Comparison of ENCODE assay signal across 20 cellular contexts in the genomic region with DNA sequence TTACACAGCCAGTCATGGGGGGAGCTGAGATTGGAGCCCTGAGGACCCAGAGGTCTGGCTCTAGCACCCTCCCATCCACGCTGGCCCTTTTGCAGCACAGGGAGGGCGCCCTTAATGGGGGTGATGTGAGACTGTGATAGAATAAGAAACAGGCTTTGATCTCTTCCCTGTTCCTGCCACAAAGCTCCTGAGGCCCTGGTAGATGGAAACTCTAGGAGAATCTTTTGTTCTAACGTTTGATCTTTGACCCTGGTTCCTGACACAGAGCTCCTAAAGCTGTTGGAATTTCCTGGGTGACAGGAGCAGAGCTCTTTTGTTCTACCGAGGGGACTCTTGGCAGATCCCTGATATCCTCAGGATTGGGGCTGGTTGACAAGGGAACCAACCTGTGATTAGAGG. TPM values are rescaled to one million over a fixed set of nuclear protein-coding genes. Genes with fewer than 3 reads are reported as not detected.
A peak's percentile ranks its signal among the peaks of the same experiment; 100 is the strongest.
DNase-seq lines count a peak whose midpoint lies in the region; ATAC-seq, FAIRE-seq and TF ChIP-seq lines count a peak whose summit lies in the region.
"Had no signal": no experiment of that assay in that cellular context is flagged by ENCODE, and none has a peak within 500 bp of the region (broad histone marks: within the 10 kb centered on the region; RNA-seq: fewer than 3 reads in every experiment).

No MANE protein-coding gene starts in this region.

- peak in 1 of 2 experiments; percentile 53; a peak in 1 of 4 replicates for TF ChIP-seq EP300 in HepG2 (IDR thresholded peaks at IDR 0.05; ENCODE audit: low read depth in 2 of 2, low read length in 2 of 2)
- no peak for TF ChIP-seq EP300 in HepG2 (CRISPR knock-in tag; IDR thresholded peaks at IDR 0.05; ENCODE audit: borderline replicate concordance)

- H3K9me3 ChIP-seq in HepG2 (ENCODE audit: low read length) (no peaks in the 10 kb centered on the region), right lobe of liver (no peaks in the 10 kb centered on the region), ectodermal cell (ENCODE audit: control insufficient read depth, low read length) (no peaks in the 10 kb centered on the region), osteoblast (ENCODE audit: low read depth, low read length) (no peaks in the 10 kb centered on the region), upper lobe of right lung (no peaks in the 10 kb centered on the region)

- peak; percentile 82 for FAIRE-seq in HepG2 (lab: Jason Lieb, UNC)
- FAIRE-seq: GM12892, HTR-8/SVneo had no signal

- TF ChIP-seq POLR2A in HepG2 (IDR thresholded peaks at IDR 0.05; ENCODE audit: insufficient read depth in 1 of 2, low read depth in 2 of 2, low read length in 2 of 2) (no peak), right lobe of liver (IDR thresholded peaks at IDR 0.05) (no peak)

- H4K20me1 ChIP-seq in HepG2 (ENCODE audit: insufficient read depth, low read length) (no peaks in the 10 kb centered on the region), osteoblast (ENCODE audit: insufficient read depth, low read length) (no peaks in the 10 kb centered on the region)

- H3K4me2 ChIP-seq in HepG2 (ENCODE audit: low read depth, low read length) (peak overlapping the region; percentile 94), osteoblast (ENCODE audit: insufficient read depth, low read length) (no peak overlapping the region)

- H3K9ac ChIP-seq in HepG2 (ENCODE audit: insufficient read depth, low read depth, low read length), result peak overlapping the region; percentile 24; the same call in 1 of the 2 replicates

- H3K27me3 ChIP-seq in HepG2 (ENCODE audit: control insufficient read depth in 1 of 2, insufficient read depth in 2 of 2, low read length in 2 of 2) (no peaks in the 10 kb centered on the region; a peak in 1 of 5 replicates), right lobe of liver (no peaks in the 10 kb centered on the region), ectodermal cell (ENCODE audit: control insufficient read depth, insufficient read depth, low read length, poor library complexity, severe bottlenecking) (peaks cover 16% of the 10 kb centered on the region), osteoblast (ENCODE audit: insufficient read depth, low read length) (peaks cover 22% of the 10 kb centered on the region), upper lobe of right lung (peaks cover 9% of the 10 kb centered on the region)

- peak; percentile 87 for DNase-seq in HepG2 (ENCODE audit: low spot score)
- DNase-seq in right lobe of liver, result no peak
- peak; percentile 51 for DNase-seq in osteoblast (ENCODE audit: insufficient read length, low spot score, missing footprints)
- DNase-seq in upper lobe of right lung, result peak; percentile 28
- DNase-seq in NCI-H82 (lab: John Stamatoyannopoulos, UW), result no peak
- DNase-seq in globus pallidus (ENCODE audit: low spot score), result no peak
- DNase-seq: Calu3; CD4-positive, CD25-positive, alpha-beta regulatory T cell; DMS 273 treated with DMSO at 0.1 percent for 48 hours; HCEC 1CT had no signal

- no peaks in the 10 kb centered on the region for H3K36me3 ChIP-seq in HepG2 (replicated peaks in 1 of 2; ENCODE audit: control insufficient read depth in 1 of 2, insufficient read depth in 2 of 2, low read length in 2 of 2)
- no peaks in the 10 kb centered on the region for H3K36me3 ChIP-seq in right lobe of liver
- no peaks in the 10 kb centered on the region for H3K36me3 ChIP-seq in ectodermal cell (ENCODE audit: control insufficient read depth, insufficient read depth, low read length)
- no peaks in the 10 kb centered on the region for H3K36me3 ChIP-seq in osteoblast (ENCODE audit: insufficient read depth, low read length)
- H3K36me3 ChIP-seq in upper lobe of right lung, result no peaks in the 10 kb centered on the region

- H3K4me1 ChIP-seq in HepG2 (ENCODE audit: insufficient read depth, low read length), result peaks cover 74% of the 10 kb centered on the region
- peaks cover 0 to 52% (median 17%) of the 10 kb centered on the region in 4 donors for H3K4me1 ChIP-seq in right lobe of liver
- H3K4me1 ChIP-seq in ectodermal cell (ENCODE audit: control insufficient read depth, insufficient read depth, low read length), result peaks cover 17% of the 10 kb centered on the region
- H3K4me1 ChIP-seq in osteoblast (ENCODE audit: insufficient read depth, low read length), result no peaks in the 10 kb centered on the region
- no peaks in the 10 kb centered on the region for H3K4me1 ChIP-seq in upper lobe of right lung

- H2AFZ ChIP-seq in HepG2 (ENCODE audit: low read length) (no peak overlapping the region), osteoblast (ENCODE audit: low read length) (no peak overlapping the region)

- peak; percentile 9 for ATAC-seq in HepG2
- no peak for ATAC-seq in right lobe of liver
- ATAC-seq in upper lobe of right lung, result no peak
- no peak for ATAC-seq in GM21619 (IDR thresholded peaks at IDR 0.05; ENCODE audit: unreplicated experiment)

- 0% methylated on average over 3 of the region's 4 CpGs for WGBS in HepG2 (ENCODE audit: low lambda C conversion rate)
- 52% methylated on average over 2 of the region's 4 CpGs for WGBS in right lobe of liver (ENCODE audit: insufficient coverage, low coverage, low lambda C conversion rate, missing lambda C conversion rate)
- WGBS in ectodermal cell, 2 experiments, result 46 to 55% methylated on average over 4 of the region's 4 CpGs

- POLR2A ChIA-PET in HepG2 (lab: Yijun Ruan, JAX), result interaction anchor here (0.7 to 3.5 kb wide), 10 partner anchors 9 to 923 kb away, joined by 3 to 53 read pairs (median 8); partner anchors contain the start of genes OSBPL11 and ZXDC

- no TSS peak for BruUV-seq in HepG2 (replicated peaks; lab: Mats Ljungman, UMichigan)

- in situ Hi-C loops in HepG2 (cut with HindIII; ENCODE audit: extremely low pct_ligation_motif_present, low pct_unique_long_range_greater_than_20kb), result no loop called here

- CTCF ChIA-PET in HepG2 (lab: Yijun Ruan, JAX; ENCODE audit: low intra/inter-chr PET ratio, low total read pairs), result no interaction called here

- no peak for TF ChIP-seq RAD21 in HepG2 (CRISPR knock-in tag; IDR thresholded peaks at IDR 0.05)

- peaks cover 2% of the 10 kb centered on the region for H3K79me2 ChIP-seq in HepG2 (ENCODE audit: insufficient read depth, low read length)
- no peaks in the 10 kb centered on the region for H3K79me2 ChIP-seq in osteoblast (ENCODE audit: insufficient read depth, low read length)

- H3K4me3 ChIP-seq in HepG2 (replicated peaks in 1 of 3; ENCODE audit: insufficient read depth in 1 of 3, low read depth in 2 of 3, low read length in 3 of 3), result peak overlapping the region in 2 of 3 experiments; percentile 17 to 73; a peak in 2 of 6 replicates
- H3K4me3 ChIP-seq in right lobe of liver, result no peak overlapping the region
- no peak overlapping the region for H3K4me3 ChIP-seq in ectodermal cell (ENCODE audit: insufficient read depth, low read depth, low read length)
- H3K4me3 ChIP-seq in osteoblast (ENCODE audit: insufficient read depth, low read length), result no peak overlapping the region
- no peak overlapping the region for H3K4me3 ChIP-seq in upper lobe of right lung

- peak overlapping the region; percentile 76 for H3K27ac ChIP-seq in HepG2 (ENCODE audit: extremely low read length, insufficient read depth, low read length)
- H3K27ac ChIP-seq in right lobe of liver, result peak overlapping the region in 1 of 3 donors; percentile 84
- peak overlapping the region; percentile 16 for H3K27ac ChIP-seq in ectodermal cell (ENCODE audit: insufficient read depth, low read depth, low read length, poor library complexity, severe bottlenecking)
- no peak overlapping the region for H3K27ac ChIP-seq in osteoblast (ENCODE audit: low read depth, low read length)
- H3K27ac ChIP-seq in upper lobe of right lung, result no peak overlapping the region
- H3K27ac ChIP-seq: 22Rv1 had no signal

- intact Hi-C loops in HepG2 (cut with micrococcal nuclease; ENCODE audit: unreplicated experiment), result loop anchor here (5.0 kb wide), 1 partner anchor 36 kb away; no protein-coding TSS in a partner anchor
- intact Hi-C loops in right lobe of liver (cut with DNase I), result no loop called here
- intact Hi-C loops in upper lobe of right lung (cut with DNase I), result no loop called here

- TF ChIP-seq CTCF in HepG2 (CRISPR knock-in tag; IDR thresholded peaks at IDR 0.05) (no peak), right lobe of liver (IDR thresholded peaks at IDR 0.05) (no peak), osteoblast (IDR thresholded peaks at IDR 0.05; ENCODE audit: extremely low read depth, low read depth, low read length) (no peak), upper lobe of right lung (IDR thresholded peaks at IDR 0.05) (no peak)

RNA-seq across cellular contexts. Expression of gene UROC1, which starts 1.2 kb away (rescaled TPM):
- total RNA-seq in HepG2 (2016; rRNA removed; fragmentation: Illumina TruSeq; extraction: Trizol) (0.71 and 0.74 TPM in 2 replicates), right lobe of liver (100 to 1,000 TPM in 1 of 6 experiments, 10 to 100 TPM in 5; 15.1 to 101 (median 55.8) TPM), osteoblast (not detected in 2 replicates), upper lobe of right lung (not detected)
- 0.09 TPM in 1 of 2 replicates, not detected in the other for total RNA-seq in HepG2 (2016; cell fraction: cytosol; rRNA removed; fragmentation: Illumina TruSeq; extraction: Trizol; ENCODE audit: low read depth)
- total RNA-seq in HepG2 (2016; cell fraction: insoluble cytoplasmic fraction; rRNA removed; fragmentation: Illumina TruSeq; extraction: Trizol), result 0.39 and 0.97 TPM in 2 replicates
- total RNA-seq in HepG2 (2016; cell fraction: membrane; rRNA removed; fragmentation: Illumina TruSeq; extraction: Trizol), result 0.24 and 0.25 TPM in 2 replicates
- total RNA-seq in HepG2 (2016; cell fraction: nucleus; rRNA removed; fragmentation: Illumina TruSeq; extraction: Trizol), result 0.69 and 0.87 TPM in 2 replicates
- 1.3 and 2.0 TPM in 2 replicates for polyA plus RNA-seq in HepG2 (2011; rRNA removed)
- polyA plus RNA-seq in HepG2 (2011; cell fraction: cytosol; rRNA removed), result 0.65 and 0.95 TPM in 2 replicates
- 6.6 and 8.2 TPM in 2 replicates for polyA plus RNA-seq in HepG2 (2011; cell fraction: nucleus; rRNA removed)
- polyA plus RNA-seq in HepG2 (2012), result 1.1 and 2.5 TPM in 2 replicates
- 0.12 and 0.17 TPM in 2 replicates for polyA plus RNA-seq in HepG2 (2016; cell fraction: cytosol; fragmentation: Illumina TruSeq; extraction: Trizol; ENCODE audit: low read depth)
- 0.78 and 0.88 TPM in 2 replicates for polyA plus RNA-seq in HepG2 (2016; cell fraction: insoluble cytoplasmic fraction; fragmentation: Illumina TruSeq; extraction: Trizol; ENCODE audit: low read depth)
- polyA plus RNA-seq in HepG2 (2016; cell fraction: membrane; fragmentation: Illumina TruSeq; extraction: Trizol; ENCODE audit: low read depth), result 0.21 and 0.22 TPM in 2 replicates
- polyA plus RNA-seq in HepG2 (2016; cell fraction: nucleus; fragmentation: Illumina TruSeq; extraction: Trizol; ENCODE audit: insufficient read depth, low read depth), result 2.7 and 2.8 TPM in 2 replicates
- 2.2 TPM in 1 of 2 replicates, not detected in the other for polyA minus RNA-seq in HepG2 (2011; rRNA and poly(A)+ RNA removed; ENCODE audit: low replicate concordance)
- 0.53 and 0.59 TPM in 2 replicates for polyA minus RNA-seq in HepG2 (2011; cell fraction: cytosol; rRNA and poly(A)+ RNA removed)
- 0.75 and 1.2 TPM in 2 replicates for polyA minus RNA-seq in HepG2 (2011; cell fraction: nucleus; rRNA and poly(A)+ RNA removed)
- not detected for polyA plus RNA-seq in ectodermal cell (2013, experiment 1 of 4)
- not detected for polyA plus RNA-seq in ectodermal cell (2013, experiment 2 of 4)
- not detected for polyA plus RNA-seq in ectodermal cell (2013, experiment 3 of 4)
- not detected for polyA plus RNA-seq in ectodermal cell (2013, experiment 4 of 4)
- total RNA-seq: A673; Calu3; CD4-positive, CD25-positive, alpha-beta regulatory T cell; Daoy; G401; H1 had no signal
- polyA plus RNA-seq: BJ; CD4-positive, CD25-positive, alpha-beta regulatory T cell had no signal

RNA-seq across cellular contexts. Expression of gene CHST13, which starts 5.2 kb away (rescaled TPM):
- total RNA-seq in HepG2 (2016; rRNA removed; fragmentation: Illumina TruSeq; extraction: Trizol) (16.1 and 43.1 TPM in 2 replicates), right lobe of liver (10 to 100 TPM; 23.5 to 48.9 (median 28.2) TPM), osteoblast (under 0.01 TPM in 1 of 2 replicates, not detected in the other), upper lobe of right lung (0.64 TPM)
- total RNA-seq in HepG2 (2016; cell fraction: cytosol; rRNA removed; fragmentation: Illumina TruSeq; extraction: Trizol; ENCODE audit: low read depth), result 8.0 and 11.1 TPM in 2 replicates
- total RNA-seq in HepG2 (2016; cell fraction: insoluble cytoplasmic fraction; rRNA removed; fragmentation: Illumina TruSeq; extraction: Trizol), result 15.2 and 40.9 TPM in 2 replicates
- total RNA-seq in HepG2 (2016; cell fraction: membrane; rRNA removed; fragmentation: Illumina TruSeq; extraction: Trizol), result 18.0 and 22.7 TPM in 2 replicates
- 29.6 and 33.9 TPM in 2 replicates for total RNA-seq in HepG2 (2016; cell fraction: nucleus; rRNA removed; fragmentation: Illumina TruSeq; extraction: Trizol)
- polyA plus RNA-seq in HepG2 (2011; rRNA removed), result 32.0 and 50.7 TPM in 2 replicates
- 31.3 and 65.1 TPM in 2 replicates for polyA plus RNA-seq in HepG2 (2011; cell fraction: cytosol; rRNA removed)
- polyA plus RNA-seq in HepG2 (2011; cell fraction: nucleus; rRNA removed), result 65.1 and 66.5 TPM in 2 replicates
- 30.3 and 44.6 TPM in 2 replicates for polyA plus RNA-seq in HepG2 (2012)
- 10.6 and 12.9 TPM in 2 replicates for polyA plus RNA-seq in HepG2 (2016; cell fraction: cytosol; fragmentation: Illumina TruSeq; extraction: Trizol; ENCODE audit: low read depth)
- polyA plus RNA-seq in HepG2 (2016; cell fraction: insoluble cytoplasmic fraction; fragmentation: Illumina TruSeq; extraction: Trizol; ENCODE audit: low read depth), result 21.1 and 21.2 TPM in 2 replicates
- polyA plus RNA-seq in HepG2 (2016; cell fraction: membrane; fragmentation: Illumina TruSeq; extraction: Trizol; ENCODE audit: low read depth), result 18.9 and 20.1 TPM in 2 replicates
- polyA plus RNA-seq in HepG2 (2016; cell fraction: nucleus; fragmentation: Illumina TruSeq; extraction: Trizol; ENCODE audit: insufficient read depth, low read depth), result 72.0 and 85.3 TPM in 2 replicates
- 47.2 TPM in 1 of 2 replicates, not detected in the other for polyA minus RNA-seq in HepG2 (2011; rRNA and poly(A)+ RNA removed; ENCODE audit: low replicate concordance)
- 30.8 and 35.4 TPM in 2 replicates for polyA minus RNA-seq in HepG2 (2011; cell fraction: cytosol; rRNA and poly(A)+ RNA removed)
- polyA minus RNA-seq in HepG2 (2011; cell fraction: nucleus; rRNA and poly(A)+ RNA removed), result 5.7 and 6.3 TPM in 2 replicates
- 0.44 TPM for polyA plus RNA-seq in ectodermal cell (2013, experiment 1 of 4)
- polyA plus RNA-seq in ectodermal cell (2013, experiment 2 of 4), result 0.89 TPM
- polyA plus RNA-seq in ectodermal cell (2013, experiment 3 of 4), result 0.80 TPM
- 0.69 TPM for polyA plus RNA-seq in ectodermal cell (2013, experiment 4 of 4)
- total RNA-seq: A673; CD4-positive, CD25-positive, alpha-beta regulatory T cell; Daoy had no signal
- polyA plus RNA-seq: BJ; CD4-positive, CD25-positive, alpha-beta regulatory T cell had no signal

RNA-seq across cellular contexts. Expression of gene C3orf22, which starts 40.0 kb away (rescaled TPM):
- total RNA-seq in HepG2 (2016; rRNA removed; fragmentation: Illumina TruSeq; extraction: Trizol), result not detected in 2 replicates
- not detected in 2 replicates for total RNA-seq in HepG2 (2016; cell fraction: cytosol; rRNA removed; fragmentation: Illumina TruSeq; extraction: Trizol; ENCODE audit: low read depth)
- total RNA-seq in HepG2 (2016; cell fraction: insoluble cytoplasmic fraction; rRNA removed; fragmentation: Illumina TruSeq; extraction: Trizol), result not detected in 2 replicates
- not detected in 2 replicates for total RNA-seq in HepG2 (2016; cell fraction: membrane; rRNA removed; fragmentation: Illumina TruSeq; extraction: Trizol)
- total RNA-seq in HepG2 (2016; cell fraction: nucleus; rRNA removed; fragmentation: Illumina TruSeq; extraction: Trizol), result not detected in 2 replicates
- polyA plus RNA-seq in HepG2 (2011; rRNA removed), result not detected in 2 replicates
- polyA plus RNA-seq in HepG2 (2011; cell fraction: cytosol; rRNA removed), result not detected in 2 replicates
- not detected in 2 replicates for polyA plus RNA-seq in HepG2 (2011; cell fraction: nucleus; rRNA removed)
- polyA plus RNA-seq in HepG2 (2012), result 0.15 and 0.17 TPM in 2 replicates
- polyA plus RNA-seq in HepG2 (2016; cell fraction: cytosol; fragmentation: Illumina TruSeq; extraction: Trizol; ENCODE audit: low read depth), result not detected in 2 replicates
- polyA plus RNA-seq in HepG2 (2016; cell fraction: insoluble cytoplasmic fraction; fragmentation: Illumina TruSeq; extraction: Trizol; ENCODE audit: low read depth), result not detected in 2 replicates
- not detected in 2 replicates for polyA plus RNA-seq in HepG2 (2016; cell fraction: membrane; fragmentation: Illumina TruSeq; extraction: Trizol; ENCODE audit: low read depth)
- polyA plus RNA-seq in HepG2 (2016; cell fraction: nucleus; fragmentation: Illumina TruSeq; extraction: Trizol; ENCODE audit: insufficient read depth, low read depth), result not detected in 2 replicates
- not detected in 2 replicates for polyA minus RNA-seq in HepG2 (2011; rRNA and poly(A)+ RNA removed; ENCODE audit: low replicate concordance)
- not detected in 2 replicates for polyA minus RNA-seq in HepG2 (2011; cell fraction: cytosol; rRNA and poly(A)+ RNA removed)
- not detected in 2 replicates for polyA minus RNA-seq in HepG2 (2011; cell fraction: nucleus; rRNA and poly(A)+ RNA removed)
- total RNA-seq in right lobe of liver, result not detected
- not detected for polyA plus RNA-seq in ectodermal cell (2013, experiment 1 of 4)
- polyA plus RNA-seq in ectodermal cell (2013, experiment 2 of 4), result not detected
- polyA plus RNA-seq in ectodermal cell (2013, experiment 3 of 4), result not detected
- polyA plus RNA-seq in ectodermal cell (2013, experiment 4 of 4), result not detected
- not detected in 2 replicates for total RNA-seq in osteoblast
- not detected for total RNA-seq in upper lobe of right lung
- total RNA-seq: A673; Calu3; CD4-positive, CD25-positive, alpha-beta regulatory T cell; Daoy; G401; H1 had no signal
- polyA plus RNA-seq: BJ; CD4-positive, CD25-positive, alpha-beta regulatory T cell; H1 had no signal

RNA-seq across cellular contexts. Expression of gene ZXDC, which starts 43.1 kb away (rescaled TPM):
- total RNA-seq in HepG2 (2016; rRNA removed; fragmentation: Illumina TruSeq; extraction: Trizol) (14.7 and 21.2 TPM in 2 replicates), right lobe of liver (10 to 100 TPM; 16.4 to 30.2 (median 24.0) TPM), osteoblast (26.8 and 27.1 TPM in 2 replicates), upper lobe of right lung (40.3 TPM)
- total RNA-seq in HepG2 (2016; cell fraction: cytosol; rRNA removed; fragmentation: Illumina TruSeq; extraction: Trizol; ENCODE audit: low read depth), result 3.8 and 5.1 TPM in 2 replicates
- 14.1 and 20.6 TPM in 2 replicates for total RNA-seq in HepG2 (2016; cell fraction: insoluble cytoplasmic fraction; rRNA removed; fragmentation: Illumina TruSeq; extraction: Trizol)
- 8.3 and 8.6 TPM in 2 replicates for total RNA-seq in HepG2 (2016; cell fraction: membrane; rRNA removed; fragmentation: Illumina TruSeq; extraction: Trizol)
- 34.2 and 37.1 TPM in 2 replicates for total RNA-seq in HepG2 (2016; cell fraction: nucleus; rRNA removed; fragmentation: Illumina TruSeq; extraction: Trizol)
- 17.6 and 22.1 TPM in 2 replicates for polyA plus RNA-seq in HepG2 (2011; rRNA removed)
- 11.0 and 12.5 TPM in 2 replicates for polyA plus RNA-seq in HepG2 (2011; cell fraction: cytosol; rRNA removed)
- 66.1 and 66.9 TPM in 2 replicates for polyA plus RNA-seq in HepG2 (2011; cell fraction: nucleus; rRNA removed)
- 15.7 and 19.2 TPM in 2 replicates for polyA plus RNA-seq in HepG2 (2012)
- polyA plus RNA-seq in HepG2 (2016; cell fraction: cytosol; fragmentation: Illumina TruSeq; extraction: Trizol; ENCODE audit: low read depth), result 1.2 TPM in 2 replicates
- polyA plus RNA-seq in HepG2 (2016; cell fraction: insoluble cytoplasmic fraction; fragmentation: Illumina TruSeq; extraction: Trizol; ENCODE audit: low read depth), result 9.6 and 12.3 TPM in 2 replicates
- 2.8 TPM in 2 replicates for polyA plus RNA-seq in HepG2 (2016; cell fraction: membrane; fragmentation: Illumina TruSeq; extraction: Trizol; ENCODE audit: low read depth)
- 46.7 and 52.0 TPM in 2 replicates for polyA plus RNA-seq in HepG2 (2016; cell fraction: nucleus; fragmentation: Illumina TruSeq; extraction: Trizol; ENCODE audit: insufficient read depth, low read depth)
- polyA minus RNA-seq in HepG2 (2011; rRNA and poly(A)+ RNA removed; ENCODE audit: low replicate concordance), result 30.7 and 49.9 TPM in 2 replicates
- 19.2 and 20.2 TPM in 2 replicates for polyA minus RNA-seq in HepG2 (2011; cell fraction: cytosol; rRNA and poly(A)+ RNA removed)
- 69.8 and 75.6 TPM in 2 replicates for polyA minus RNA-seq in HepG2 (2011; cell fraction: nucleus; rRNA and poly(A)+ RNA removed)
- polyA plus RNA-seq in ectodermal cell (2013, experiment 1 of 4), result 18.3 TPM
- 20.6 TPM for polyA plus RNA-seq in ectodermal cell (2013, experiment 2 of 4)
- 16.1 TPM for polyA plus RNA-seq in ectodermal cell (2013, experiment 3 of 4)
- 18.6 TPM for polyA plus RNA-seq in ectodermal cell (2013, experiment 4 of 4)

Comparison
In these comparisons a context has a peak if more than half of its experiments do, and no peak if none do; other contexts are left out.
1. DNase-seq: peak in HepG2 (single experiment), osteoblast (single experiment) and upper lobe of right lung (single experiment); none in right lobe of liver (0 of 3), NCI-H82 (single experiment) and globus pallidus (single experiment).
2. H3K4me3 ChIP-seq: peak in HepG2 (2 of 3); none in right lobe of liver (0 of 3), ectodermal cell (single experiment), osteoblast (single experiment) and upper lobe of right lung (single experiment).
3. RNA of gene UROC1, which starts 1.2 kb away (total RNA-seq): 15.1 to 101 TPM in right lobe of liver; 0.09 to 0.97 TPM in HepG2, not detected in osteoblast and not detected in upper lobe of right lung (single experiment); every median in the first group is over 4 times any median in the second.
4. H3K27ac ChIP-seq: peak in HepG2 (single experiment) and ectodermal cell (single experiment); none in osteoblast (single experiment) and upper lobe of right lung (single experiment).